Comparison of ENCODE assay signal across 35 cellular contexts in genomic region chr2:15408759-15409158, GRCh38.
"Had no signal": no experiment of that assay in that cellular context is flagged by ENCODE, and none has a peak within 500 bp of the region (broad histone marks: within the 10 kb centered on the region; RNA-seq: fewer than 3 reads in every experiment).

No MANE protein-coding gene starts in this region.

- H3K36me3 ChIP-seq: MG63 had no signal

- H3K9me3 ChIP-seq: MG63 had no signal

- H3K4me3 ChIP-seq: MG63 had no signal

- H3K27me3 ChIP-seq: MG63 had no signal

- DNase-seq: Karpas-422, Kasumi-1, MG63, MM.1S, MV-4-11, NCI-H1048, NCI-H1092, NCI-H1092 treated with DMSO at 0.1 percent for 48 hours, NCI-H1105, NCI-H1105 treated with DMSO at 0.1 percent for 48 hours, NCI-H1417, NCI-H1417 treated with DMSO at 0.1 percent for 48 hours, NCI-H1436, NCI-H1436 treated with DMSO at 0.1 percent for 48 hours, NCI-H1694, NCI-H1694 treated with DMSO at 0.1 percent for 48 hours, NCI-H187, NCI-H187 treated with DMSO at 0.1 percent for 48 hours, NCI-H1930, NCI-H2029, NCI-H2029 treated with DMSO at 0.1 percent for 48 hours, NCI-H2081, NCI-H2081 treated with DMSO at 0.1 percent for 48 hours, NCI-H2107, NCI-H2171, NCI-H2171 treated with DMSO at 0.1 percent for 48 hours, NCI-H2227 treated with DMSO at 0.1 percent for 48 hours, NCI-H226, NCI-H345, NCI-H446, NCI-H446 treated with DMSO at 0.1 percent for 48 hours, NCI-H510A, NCI-H510A treated with DMSO at 0.1 percent for 48 hours, NCI-H524, NCI-H524 treated with DMSO at 0.1 percent for 48 hours had no signal
